Comparison of ENCODE assay signal across 2 cellular contexts in the genomic region with DNA sequence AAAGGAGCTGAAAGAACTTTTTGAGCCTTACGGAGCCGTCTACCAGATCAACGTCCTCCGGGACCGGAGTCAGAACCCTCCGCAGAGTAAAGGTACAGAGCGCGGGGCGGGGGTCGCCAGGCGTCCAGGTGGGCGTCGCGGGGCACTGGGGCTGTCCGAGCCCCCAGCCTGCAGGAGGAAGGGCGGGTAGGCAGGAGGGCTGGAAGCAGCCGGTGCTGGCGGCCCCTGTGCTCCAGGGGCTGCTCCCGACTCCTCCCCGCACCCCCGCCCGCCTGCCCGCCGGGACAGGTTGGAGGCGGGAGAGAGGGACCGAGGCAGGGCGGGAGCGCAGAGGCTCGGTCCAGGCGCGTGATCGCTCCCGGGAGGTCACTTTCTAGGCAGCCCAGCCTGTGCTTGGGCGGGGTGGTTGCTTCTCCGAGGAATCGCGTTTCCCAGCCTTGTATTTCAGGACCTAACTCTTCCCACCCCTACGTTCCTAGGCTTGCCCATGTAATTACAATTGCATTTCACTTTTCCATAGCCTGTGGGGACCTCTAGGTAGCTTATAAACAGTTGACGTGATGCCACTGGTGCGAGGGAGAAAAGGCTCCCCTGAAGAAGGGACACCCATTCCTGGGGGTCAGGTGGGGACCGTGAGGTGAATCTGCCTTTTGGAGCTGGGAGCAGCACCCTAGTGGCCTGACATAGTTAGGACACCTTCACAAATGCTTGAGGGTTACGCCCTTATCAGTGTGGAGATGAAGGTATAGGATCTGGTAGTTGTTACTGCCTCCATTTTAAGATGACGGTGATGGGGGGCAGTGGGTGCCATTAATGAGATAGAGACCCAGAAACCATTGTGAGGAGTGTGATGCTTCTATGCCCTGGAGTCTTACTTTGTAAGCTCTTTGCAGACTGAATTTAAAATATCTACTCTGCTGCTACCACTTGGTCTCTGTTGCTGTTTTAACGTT.
TF ChIP-seq lines count a peak whose summit lies in the region.

No MANE protein-coding gene starts in this region.

TF ChIP-seq in SK-N-SH, 30 proteins besides CTCF, POLR2A, EP300 and RAD21 (continued from another document):
- TF ChIP-seq, protein P1, sequence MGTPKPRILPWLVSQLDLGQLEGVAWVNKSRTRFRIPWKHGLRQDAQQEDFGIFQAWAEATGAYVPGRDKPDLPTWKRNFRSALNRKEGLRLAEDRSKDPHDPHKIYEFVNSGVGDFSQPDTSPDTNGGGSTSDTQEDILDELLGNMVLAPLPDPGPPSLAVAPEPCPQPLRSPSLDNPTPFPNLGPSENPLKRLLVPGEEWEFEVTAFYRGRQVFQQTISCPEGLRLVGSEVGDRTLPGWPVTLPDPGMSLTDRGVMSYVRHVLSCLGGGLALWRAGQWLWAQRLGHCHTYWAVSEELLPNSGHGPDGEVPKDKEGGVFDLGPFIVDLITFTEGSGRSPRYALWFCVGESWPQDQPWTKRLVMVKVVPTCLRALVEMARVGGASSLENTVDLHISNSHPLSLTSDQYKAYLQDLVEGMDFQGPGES (IDR thresholded peaks at IDR 0.05; ENCODE audit: low read depth, low read length) = no peak
- no peak for TF ChIP-seq RFX5 (IDR thresholded peaks at IDR 0.05; ENCODE audit: low read length)
- TF ChIP-seq CHD2 (IDR thresholded peaks at IDR 0.05; ENCODE audit: low read length, partially characterized antibody) = no peak
- TF ChIP-seq, protein P2, sequence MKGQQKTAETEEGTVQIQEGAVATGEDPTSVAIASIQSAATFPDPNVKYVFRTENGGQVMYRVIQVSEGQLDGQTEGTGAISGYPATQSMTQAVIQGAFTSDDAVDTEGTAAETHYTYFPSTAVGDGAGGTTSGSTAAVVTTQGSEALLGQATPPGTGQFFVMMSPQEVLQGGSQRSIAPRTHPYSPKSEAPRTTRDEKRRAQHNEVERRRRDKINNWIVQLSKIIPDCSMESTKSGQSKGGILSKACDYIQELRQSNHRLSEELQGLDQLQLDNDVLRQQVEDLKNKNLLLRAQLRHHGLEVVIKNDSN (IDR thresholded peaks at IDR 0.05; ENCODE audit: borderline replicate concordance, low read depth) = no peak
- no peak for TF ChIP-seq FOXJ3 (CRISPR knock-in tag; IDR thresholded peaks at IDR 0.05)
- no peak for TF ChIP-seq YY1 (IDR thresholded peaks at IDR 0.05; ENCODE audit: low read depth)
- no peak for TF ChIP-seq FOSL2 (IDR thresholded peaks at IDR 0.05; ENCODE audit: borderline replicate concordance, low read depth)
- no peak for TF ChIP-seq ELF1 (IDR thresholded peaks at IDR 0.05)
- TF ChIP-seq GATA2 (CRISPR knock-in tag; IDR thresholded peaks at IDR 0.05) = no peak
- TF ChIP-seq, protein P3, sequence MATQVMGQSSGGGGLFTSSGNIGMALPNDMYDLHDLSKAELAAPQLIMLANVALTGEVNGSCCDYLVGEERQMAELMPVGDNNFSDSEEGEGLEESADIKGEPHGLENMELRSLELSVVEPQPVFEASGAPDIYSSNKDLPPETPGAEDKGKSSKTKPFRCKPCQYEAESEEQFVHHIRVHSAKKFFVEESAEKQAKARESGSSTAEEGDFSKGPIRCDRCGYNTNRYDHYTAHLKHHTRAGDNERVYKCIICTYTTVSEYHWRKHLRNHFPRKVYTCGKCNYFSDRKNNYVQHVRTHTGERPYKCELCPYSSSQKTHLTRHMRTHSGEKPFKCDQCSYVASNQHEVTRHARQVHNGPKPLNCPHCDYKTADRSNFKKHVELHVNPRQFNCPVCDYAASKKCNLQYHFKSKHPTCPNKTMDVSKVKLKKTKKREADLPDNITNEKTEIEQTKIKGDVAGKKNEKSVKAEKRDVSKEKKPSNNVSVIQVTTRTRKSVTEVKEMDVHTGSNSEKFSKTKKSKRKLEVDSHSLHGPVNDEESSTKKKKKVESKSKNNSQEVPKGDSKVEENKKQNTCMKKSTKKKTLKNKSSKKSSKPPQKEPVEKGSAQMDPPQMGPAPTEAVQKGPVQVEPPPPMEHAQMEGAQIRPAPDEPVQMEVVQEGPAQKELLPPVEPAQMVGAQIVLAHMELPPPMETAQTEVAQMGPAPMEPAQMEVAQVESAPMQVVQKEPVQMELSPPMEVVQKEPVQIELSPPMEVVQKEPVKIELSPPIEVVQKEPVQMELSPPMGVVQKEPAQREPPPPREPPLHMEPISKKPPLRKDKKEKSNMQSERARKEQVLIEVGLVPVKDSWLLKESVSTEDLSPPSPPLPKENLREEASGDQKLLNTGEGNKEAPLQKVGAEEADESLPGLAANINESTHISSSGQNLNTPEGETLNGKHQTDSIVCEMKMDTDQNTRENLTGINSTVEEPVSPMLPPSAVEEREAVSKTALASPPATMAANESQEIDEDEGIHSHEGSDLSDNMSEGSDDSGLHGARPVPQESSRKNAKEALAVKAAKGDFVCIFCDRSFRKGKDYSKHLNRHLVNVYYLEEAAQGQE (IDR thresholded peaks at IDR 0.05; ENCODE audit: low read depth, low read length) = no peak
- no peak for TF ChIP-seq TCF12 (IDR thresholded peaks at IDR 0.05)
- TF ChIP-seq NFIC (IDR thresholded peaks at IDR 0.05; ENCODE audit: borderline replicate concordance) = no peak
- no peak for TF ChIP-seq RXRA (IDR thresholded peaks at IDR 0.05; ENCODE audit: borderline replicate concordance, low read depth)
TF ChIP-seq in SK-N-SH: peak in this region for 0.

TF ChIP-seq in SK-N-SH treated with all-trans-retinoic acid at 6 μM for 48 hours, 23 proteins besides CTCF, POLR2A, EP300 and RAD21 (continued from another document):
- TF ChIP-seq, protein P4, sequence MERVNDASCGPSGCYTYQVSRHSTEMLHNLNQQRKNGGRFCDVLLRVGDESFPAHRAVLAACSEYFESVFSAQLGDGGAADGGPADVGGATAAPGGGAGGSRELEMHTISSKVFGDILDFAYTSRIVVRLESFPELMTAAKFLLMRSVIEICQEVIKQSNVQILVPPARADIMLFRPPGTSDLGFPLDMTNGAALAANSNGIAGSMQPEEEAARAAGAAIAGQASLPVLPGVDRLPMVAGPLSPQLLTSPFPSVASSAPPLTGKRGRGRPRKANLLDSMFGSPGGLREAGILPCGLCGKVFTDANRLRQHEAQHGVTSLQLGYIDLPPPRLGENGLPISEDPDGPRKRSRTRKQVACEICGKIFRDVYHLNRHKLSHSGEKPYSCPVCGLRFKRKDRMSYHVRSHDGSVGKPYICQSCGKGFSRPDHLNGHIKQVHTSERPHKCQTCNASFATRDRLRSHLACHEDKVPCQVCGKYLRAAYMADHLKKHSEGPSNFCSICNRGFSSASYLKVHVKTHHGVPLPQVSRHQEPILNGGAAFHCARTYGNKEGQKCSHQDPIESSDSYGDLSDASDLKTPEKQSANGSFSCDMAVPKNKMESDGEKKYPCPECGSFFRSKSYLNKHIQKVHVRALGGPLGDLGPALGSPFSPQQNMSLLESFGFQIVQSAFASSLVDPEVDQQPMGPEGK (CRISPR knock-in tag; IDR thresholded peaks at IDR 0.05; ENCODE audit: borderline replicate concordance) = no peak
TF ChIP-seq in SK-N-SH treated with all-trans-retinoic acid at 6 μM for 48 hours: peak in this region for 0.
